In the genomic region with DNA sequence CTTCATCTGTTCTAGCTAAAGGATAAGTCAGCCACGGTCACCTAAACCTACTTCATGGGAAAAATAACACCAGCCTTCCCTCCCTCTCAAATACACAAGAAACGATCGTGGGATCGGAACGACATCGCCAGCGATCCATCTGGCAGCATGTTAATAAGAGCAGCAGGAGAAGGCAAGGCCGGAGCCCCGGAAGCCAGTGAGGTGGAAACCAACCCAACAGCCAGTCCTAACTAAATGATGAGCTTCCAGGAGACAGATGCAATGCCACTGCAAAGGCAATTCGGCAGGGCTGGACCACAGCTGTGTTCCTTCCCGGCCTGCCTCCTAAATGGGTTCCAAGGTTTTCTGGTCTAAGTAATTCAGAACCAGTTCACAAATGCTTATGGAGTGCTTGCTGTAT, we compare ENCODE assay signal across 22 cellular contexts.
"Had no signal": no experiment of that assay in that cellular context is flagged by ENCODE, and none has a peak within 500 bp of the region (broad histone marks: within the 10 kb centered on the region; RNA-seq: fewer than 3 reads in every experiment).

No MANE protein-coding gene starts in this region.

- ATAC-seq: foreskin keratinocyte; heart left ventricle; left colon; left ventricle myocardium superior; psoas muscle; sciatic nerve; stimulated activated naive B cell treated with anti-CD40 and anti-IgM and Interleukin-4, amounts not matched to agents 10 μg/mL and 1 μg/mL and 100 μg/mL, for 72 hours; stimulated activated naive CD8-positive, alpha-beta T cell treated with anti-CD3 and anti-CD28 coated beads, Interleukin-15, amount 100 ng/mL, for 72 hours; upper lobe of right lung had no signal

- H3K9me3 ChIP-seq: psoas muscle, testis, upper lobe of right lung, vagina had no signal

- DNase-seq: foreskin keratinocyte; heart left ventricle; hippocampal formation; left colon; left ventricle myocardium superior; mesenchymal stem cell; midbrain; naive B cell; nephron progenitor cell; psoas muscle; spleen; stimulated activated CD4-positive, alpha-beta T cell treated with anti-CD3 and anti-CD28 coated beads, Interleukin-15, amount 100 ng/mL, for 24 hours; stimulated activated CD4-positive, alpha-beta T cell treated with anti-CD3 and anti-CD28 coated beads, Interleukin-1b, Interleukin-23, amount 100 ng/mL, for 48 hours; stimulated activated CD4-positive, alpha-beta T cell treated with anti-CD3 and anti-CD28 coated beads, Interleukin-4, amount 100 ng/mL, for 4 hours; stimulated activated naive B cell treated with anti-CD40 and anti-IgM and Interleukin-4, amounts not matched to agents 10 μg/mL and 1 μg/mL and 100 μg/mL, for 72 hours; stimulated activated naive CD8-positive, alpha-beta T cell treated with anti-CD3 and anti-CD28 coated beads, Interleukin-15, amount 100 ng/mL, for 72 hours; testis; upper lobe of right lung had no signal

- H3K4me1 ChIP-seq: foreskin keratinocyte, heart left ventricle, psoas muscle, spleen, testis, tibial nerve, upper lobe of right lung, vagina had no signal

- H3K27me3 ChIP-seq: foreskin keratinocyte, spleen, testis, tibial nerve, upper lobe of right lung, vagina had no signal

- H3K4me3 ChIP-seq: heart left ventricle, lung, psoas muscle, spleen, testis, tibial nerve, upper lobe of right lung, vagina had no signal

- H3K36me3 ChIP-seq: heart left ventricle, spleen, tibial nerve, upper lobe of right lung, vagina had no signal

- H3K4me3 Mint-ChIP-seq: naive B cell; nephron progenitor cell; stimulated activated naive B cell treated with anti-CD40 and anti-IgM and Interleukin-4, amounts not matched to agents 10 μg/mL and 1 μg/mL and 100 μg/mL, for 72 hours; stimulated activated naive CD8-positive, alpha-beta T cell treated with anti-CD3 and anti-CD28 coated beads, Interleukin-15, amount 100 ng/mL, for 72 hours had no signal

- H3K36me3 Mint-ChIP-seq: stimulated activated naive B cell treated with anti-CD40 and anti-IgM and Interleukin-4, amounts not matched to agents 10 μg/mL and 1 μg/mL and 100 μg/mL, for 72 hours had no signal

- H3K4me1 Mint-ChIP-seq: naive B cell; stimulated activated naive B cell treated with anti-CD40 and anti-IgM and Interleukin-4, amounts not matched to agents 10 μg/mL and 1 μg/mL and 100 μg/mL, for 72 hours; stimulated activated naive CD8-positive, alpha-beta T cell treated with anti-CD3 and anti-CD28 coated beads, Interleukin-15, amount 100 ng/mL, for 72 hours had no signal

- H3K27ac Mint-ChIP-seq: naive B cell; nephron progenitor cell; stimulated activated naive B cell treated with anti-CD40 and anti-IgM and Interleukin-4, amounts not matched to agents 10 μg/mL and 1 μg/mL and 100 μg/mL, for 72 hours; stimulated activated naive CD8-positive, alpha-beta T cell treated with anti-CD3 and anti-CD28 coated beads, Interleukin-15, amount 100 ng/mL, for 72 hours had no signal

- H3K27ac ChIP-seq: foreskin keratinocyte, heart left ventricle, psoas muscle, spleen, testis, tibial nerve, upper lobe of right lung, vagina had no signal
